In the genomic region with DNA sequence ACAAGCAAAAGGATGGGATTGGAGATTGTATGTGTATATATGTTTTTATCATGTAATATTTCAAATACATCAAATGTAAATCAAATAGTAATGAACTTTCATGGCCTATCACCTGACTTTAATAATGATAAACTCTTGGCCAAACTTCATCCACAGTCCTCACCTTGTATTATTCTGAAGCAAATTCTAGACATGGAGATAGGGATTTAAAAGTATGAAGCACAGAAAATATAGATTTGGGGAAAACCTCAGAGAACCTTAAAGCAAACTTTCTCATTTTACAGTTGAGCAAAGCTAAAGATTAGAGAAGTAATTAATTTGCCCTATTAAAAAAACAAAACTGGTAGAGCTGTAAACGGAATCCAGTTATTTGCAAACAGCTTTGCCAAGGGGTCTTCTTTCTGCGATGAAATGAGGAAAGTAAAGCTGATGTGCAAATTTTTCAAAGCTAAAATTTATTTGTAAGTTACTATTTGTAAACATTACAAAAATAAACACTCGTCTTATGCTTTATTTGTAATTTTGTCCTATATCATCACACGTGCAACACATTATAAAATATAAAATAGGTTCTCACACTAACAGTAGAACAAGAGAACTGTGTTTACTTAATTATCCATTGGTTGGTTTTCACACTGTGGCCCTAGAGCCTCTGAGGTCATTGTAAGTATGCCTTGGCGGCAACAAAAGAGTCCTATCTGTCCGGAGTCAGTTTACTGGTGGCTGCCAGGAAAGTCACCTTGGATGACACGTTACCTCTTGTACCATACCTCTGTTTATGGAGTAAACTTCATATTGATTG, we compare ENCODE assay signal across 13 cellular contexts. TPM values are rescaled to one million over a fixed set of nuclear protein-coding genes. Genes with fewer than 3 reads are reported as not detected.
DNase-seq lines count a peak whose midpoint lies in the region; ATAC-seq and TF ChIP-seq lines count a peak whose summit lies in the region.
"Had no signal": no experiment of that assay in that cellular context is flagged by ENCODE, and none has a peak within 500 bp of the region (broad histone marks: within the 10 kb centered on the region; RNA-seq: fewer than 3 reads in every experiment).

No MANE protein-coding gene starts in this region.

- intact Hi-C loops in Right ventricle myocardium inferior (cut with DNase I) (no loop called here), right cardiac atrium (cut with DNase I) (no loop called here)

- no peak for DNase-seq in Right ventricle myocardium inferior (ENCODE audit: missing footprints)
- no peak for DNase-seq in right cardiac atrium
- DNase-seq in foreskin keratinocyte = peak in 1 of 2 donors; percentile 55
- no peak for DNase-seq in suprapubic skin (ENCODE audit: low spot score in 2 of 2)
- no peak for DNase-seq in activated gamma-delta T cell (lab: John Stamatoyannopoulos, UW)
- DNase-seq in activated CD4-positive, alpha-beta T cell treated with anti-CD3 and anti-CD28 coated beads, Interleukin-2, amount 50 U/mL, for 1 hour = no peak
- no peak for DNase-seq in globus pallidus (ENCODE audit: low spot score)
- DNase-seq: activated B cell treated with CpG ODN at 0.5 μM for 24 hours; activated CD8-positive, alpha-beta memory T cell treated with anti-CD3 and anti-CD28 coated beads, Interleukin-2, amount 50 U/mL, for 48 hours; glutamatergic neuron; NCI-H2029; NCI-H82 had no signal

- H3K4me3 ChIP-seq in right cardiac atrium (ENCODE audit: low read length) = no peak overlapping the region
- H3K4me3 ChIP-seq in suprapubic skin = no peak overlapping the region

- H3K36me3 ChIP-seq in suprapubic skin = peaks cover 8% of the 10 kb centered on the region

- H3K9me3 ChIP-seq in right cardiac atrium (ENCODE audit: control insufficient read depth, low read length) = no peaks in the 10 kb centered on the region
- H3K9me3 ChIP-seq in suprapubic skin = no peaks in the 10 kb centered on the region

- no peak for TF ChIP-seq EP300 in suprapubic skin (IDR thresholded peaks at IDR 0.05)

- TF ChIP-seq CTCF in foreskin keratinocyte (conservative IDR thresholded peaks at IDR 0.05) (no peak), suprapubic skin (IDR thresholded peaks at IDR 0.05) (no peak)

- H3K27ac ChIP-seq in right cardiac atrium (ENCODE audit: low read length) = no peak overlapping the region
- H3K27ac ChIP-seq in foreskin keratinocyte = peak overlapping the region; percentile 77
- peak overlapping the region; percentile 47 for H3K27ac ChIP-seq in suprapubic skin

- H3K27me3 ChIP-seq in right cardiac atrium (ENCODE audit: control insufficient read depth, insufficient read depth) = no peaks in the 10 kb centered on the region
- no peaks in the 10 kb centered on the region for H3K27me3 ChIP-seq in foreskin keratinocyte
- no peaks in the 10 kb centered on the region for H3K27me3 ChIP-seq in suprapubic skin

- no peaks in the 10 kb centered on the region for H3K4me1 ChIP-seq in right cardiac atrium (ENCODE audit: control insufficient read depth, insufficient read depth, low read length)
- H3K4me1 ChIP-seq in foreskin keratinocyte = peaks cover 11% of the 10 kb centered on the region
- peaks cover 18% of the 10 kb centered on the region for H3K4me1 ChIP-seq in suprapubic skin

- ATAC-seq in Right ventricle myocardium inferior (peak; percentile 56), right cardiac atrium (no peak), SK-N-SH treated with all-trans-retinoic acid at 6 μM for 48 hours (peak; percentile 46; the same call in 2 of the 3 replicates), foreskin keratinocyte (peak; percentile 29)

- WGBS in right cardiac atrium = 84% methylated on average over 7 of the region's 7 CpGs
- 74% methylated on average over 7 of the region's 7 CpGs for WGBS in suprapubic skin

- TF ChIP-seq POLR2A in suprapubic skin (IDR thresholded peaks at IDR 0.05) = no peak

TF ChIP-seq in SK-N-SH treated with all-trans-retinoic acid at 6 μM for 48 hours, 23 proteins besides CTCF, POLR2A, EP300 and RAD21:
- TF ChIP-seq BACH2 (CRISPR knock-in tag; IDR thresholded peaks at IDR 0.05; ENCODE audit: borderline replicate concordance) (no peak), RARB (CRISPR knock-in tag; IDR thresholded peaks at IDR 0.05) (no peak), SNAI2 (CRISPR knock-in tag; IDR thresholded peaks at IDR 0.05) (no peak), ESRRG (CRISPR knock-in tag; IDR thresholded peaks at IDR 0.05) (no peak), TCF4 (CRISPR knock-in tag; IDR thresholded peaks at IDR 0.05; ENCODE audit: borderline replicate concordance) (no peak), OSR1 (CRISPR knock-in tag; IDR thresholded peaks at IDR 0.05) (no peak), ZNF565 (CRISPR knock-in tag; conservative IDR thresholded peaks at IDR 0.05; ENCODE audit: low read depth) (no peak)
- TF ChIP-seq, protein P1, sequence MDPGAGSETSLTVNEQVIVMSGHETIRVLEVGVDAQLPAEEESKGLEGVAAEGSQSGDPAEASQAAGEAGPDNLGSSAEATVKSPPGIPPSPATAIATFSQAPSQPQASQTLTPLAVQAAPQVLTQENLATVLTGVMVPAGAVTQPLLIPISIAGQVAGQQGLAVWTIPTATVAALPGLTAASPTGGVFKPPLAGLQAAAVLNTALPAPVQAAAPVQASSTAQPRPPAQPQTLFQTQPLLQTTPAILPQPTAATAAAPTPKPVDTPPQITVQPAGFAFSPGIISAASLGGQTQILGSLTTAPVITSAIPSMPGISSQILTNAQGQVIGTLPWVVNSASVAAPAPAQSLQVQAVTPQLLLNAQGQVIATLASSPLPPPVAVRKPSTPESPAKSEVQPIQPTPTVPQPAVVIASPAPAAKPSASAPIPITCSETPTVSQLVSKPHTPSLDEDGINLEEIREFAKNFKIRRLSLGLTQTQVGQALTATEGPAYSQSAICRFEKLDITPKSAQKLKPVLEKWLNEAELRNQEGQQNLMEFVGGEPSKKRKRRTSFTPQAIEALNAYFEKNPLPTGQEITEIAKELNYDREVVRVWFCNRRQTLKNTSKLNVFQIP (CRISPR knock-in tag; IDR thresholded peaks at IDR 0.05; ENCODE audit: borderline replicate concordance, low read depth) = no peak

RNA-seq across cellular contexts. Expression of a gene that starts 20.0 kb away (rescaled TPM):
- 0.11 TPM for total RNA-seq in Right ventricle myocardium inferior
- under 1 TPM; 0.08 to 0.37 (median 0.19) TPM for total RNA-seq in right cardiac atrium
- polyA plus RNA-seq in right cardiac atrium = 0.02 TPM
- 19.1 and 24.9 TPM in 2 replicates for total RNA-seq in foreskin keratinocyte
- 2.5 and 3.7 TPM in 2 replicates for polyA plus RNA-seq in foreskin keratinocyte
- total RNA-seq in suprapubic skin = 1 to 10 TPM in 3 of 4 donors, under 1 TPM in 1; 0.72 to 1.6 (median 1.5) TPM

RNA-seq across cellular contexts. Expression of a gene that starts 29.1 kb away (rescaled TPM):
- 12.7 TPM for total RNA-seq in Right ventricle myocardium inferior
- total RNA-seq in right cardiac atrium = 10 to 100 TPM; 11.0 to 14.9 (median 12.8) TPM
- polyA plus RNA-seq in right cardiac atrium = 17.1 TPM
- 14.0 and 14.4 TPM in 2 replicates for total RNA-seq in foreskin keratinocyte
- polyA plus RNA-seq in foreskin keratinocyte = 10.7 and 12.3 TPM in 2 replicates
- 10 to 100 TPM; 28.0 to 37.3 (median 28.3) TPM for total RNA-seq in suprapubic skin

Comparison
In these comparisons a context has a peak if more than half of its experiments do, and no peak if none do; other contexts are left out.
1. ATAC-seq: peak in Right ventricle myocardium inferior (single experiment), SK-N-SH treated with all-trans-retinoic acid at 6 μM for 48 hours (single experiment) and foreskin keratinocyte (single experiment); none in right cardiac atrium (0 of 2).